14 cellular contexts compared by ENCODE assay signal in the genomic region with DNA sequence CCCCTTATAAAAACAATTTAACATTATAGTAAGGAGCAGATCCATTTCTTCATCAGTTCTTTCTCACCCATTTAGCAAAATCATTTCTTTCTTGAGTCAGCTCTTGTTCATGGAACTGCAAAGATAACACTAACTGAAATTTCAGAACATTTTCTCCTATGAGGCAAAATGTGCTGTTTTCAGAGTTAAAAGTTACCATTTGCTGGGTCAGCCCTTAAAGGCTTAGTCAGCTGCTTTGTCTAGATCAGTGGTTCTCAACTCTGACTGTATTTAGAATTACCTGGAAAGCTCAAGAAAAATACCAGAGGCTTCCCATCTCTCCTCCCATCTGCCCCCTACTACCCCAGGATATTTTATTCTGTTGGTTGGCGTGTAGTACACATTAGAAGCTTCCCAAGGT. TPM values are rescaled to one million over a fixed set of nuclear protein-coding genes. Genes with fewer than 3 reads are reported as not detected.
DNase-seq lines count a peak whose midpoint lies in the region; ATAC-seq and TF ChIP-seq lines count a peak whose summit lies in the region.
"Had no signal": no experiment of that assay in that cellular context is flagged by ENCODE, and none has a peak within 500 bp of the region (broad histone marks: within the 10 kb centered on the region; RNA-seq: fewer than 3 reads in every experiment).

No MANE protein-coding gene starts in this region.

- no peak overlapping the region for H2BK12ac ChIP-seq in trophoblast cell (ENCODE audit: low read length)

- no peaks in the 10 kb centered on the region for H3K79me1 ChIP-seq in trophoblast cell (ENCODE audit: low read length)

- ATAC-seq in RWPE2 (ENCODE audit: low read depth) = no peak; the same call in 2 of the 3 replicates
- no peak for ATAC-seq in left cardiac atrium

- H2BK120ac ChIP-seq in trophoblast cell (ENCODE audit: insufficient read depth, low read length, poor library complexity) = no peak overlapping the region

- H3K9me3 ChIP-seq in RWPE2 (ENCODE audit: severe bottlenecking) (no peaks in the 10 kb centered on the region), mammary epithelial cell (replicated peaks; ENCODE audit: insufficient read depth, low read length) (no peaks in the 10 kb centered on the region), trophoblast cell (ENCODE audit: insufficient read depth, low read depth, low read length) (no peaks in the 10 kb centered on the region)
- H3K9me3 ChIP-seq: Peyer's patch had no signal

- peaks cover 83% of the 10 kb centered on the region for H3K36me3 Mint-ChIP-seq in activated CD4-positive, alpha-beta T cell treated with anti-CD3 and anti-CD28 coated beads, Interleukin-2, amount 10 ng/mL, durations not matched to agents 7 days and 5 days (ENCODE audit: low read depth)
- peaks cover 47% of the 10 kb centered on the region for H3K36me3 Mint-ChIP-seq in osteocyte (ENCODE audit: unreplicated experiment)

- dilution Hi-C loops in mammary epithelial cell (cut with HindIII; ENCODE audit: low sequenced_read_pairs) = no loop called here

- H3K4me3 Mint-ChIP-seq in activated CD4-positive, alpha-beta T cell treated with anti-CD3 and anti-CD28 coated beads, Interleukin-2, amount 10 ng/mL, durations not matched to agents 7 days and 5 days = no peak overlapping the region
- H3K4me3 Mint-ChIP-seq in osteocyte (ENCODE audit: unreplicated experiment) = no peak overlapping the region
- H3K4me3 Mint-ChIP-seq: memory B cell had no signal

- no peak overlapping the region for H3K23ac ChIP-seq in trophoblast cell (ENCODE audit: low read length)

- H2BK5ac ChIP-seq in trophoblast cell (ENCODE audit: low read depth, low read length, poor library complexity) = no peak overlapping the region

- H3K9ac ChIP-seq in mammary epithelial cell (ENCODE audit: insufficient read depth, low read length) (no peak overlapping the region), trophoblast cell (ENCODE audit: low read length) (no peak overlapping the region)

- no peaks in the 10 kb centered on the region for H3K27me3 Mint-ChIP-seq in activated CD4-positive, alpha-beta T cell treated with anti-CD3 and anti-CD28 coated beads, Interleukin-2, amount 10 ng/mL, durations not matched to agents 7 days and 5 days
- H3K27me3 Mint-ChIP-seq in osteocyte (ENCODE audit: unreplicated experiment) = no peaks in the 10 kb centered on the region
- H3K27me3 Mint-ChIP-seq: memory B cell had no signal

- 100% methylated on average over 1 of the region's 1 CpG for WGBS in mammary epithelial cell (ENCODE audit: low coverage, missing lambda C conversion rate)
- WGBS in trophoblast cell (ENCODE audit: extremely low coverage, insufficient coverage, insufficient read length) = no CpG with 5 or more reads among the region's 1 CpG

- H3K4me2 ChIP-seq in mammary epithelial cell (ENCODE audit: insufficient read depth, low read depth, low read length) (no peak overlapping the region), trophoblast cell (ENCODE audit: low read length) (no peak overlapping the region)

- H3K36me3 ChIP-seq in RWPE2 (ENCODE audit: low read depth) = peaks cover 84% of the 10 kb centered on the region
- peaks cover 31% of the 10 kb centered on the region for H3K36me3 ChIP-seq in mammary epithelial cell (ENCODE audit: insufficient read depth, low read length)
- H3K36me3 ChIP-seq in trophoblast cell (ENCODE audit: control insufficient read depth in 1 of 2, insufficient read depth in 2 of 2, low read length in 2 of 2) = peaks cover 21 to 54% of the 10 kb centered on the region in 2 experiments

- H3K79me2 ChIP-seq in mammary epithelial cell (ENCODE audit: insufficient read depth, low read length) (peaks cover 40% of the 10 kb centered on the region), trophoblast cell (ENCODE audit: control insufficient read depth, insufficient read depth, low read length, poor library complexity) (no peaks in the 10 kb centered on the region)

- peaks cover 2% of the 10 kb centered on the region for H3K9me3 Mint-ChIP-seq in activated CD4-positive, alpha-beta T cell treated with anti-CD3 and anti-CD28 coated beads, Interleukin-2, amount 10 ng/mL, durations not matched to agents 7 days and 5 days
- no peaks in the 10 kb centered on the region for H3K9me3 Mint-ChIP-seq in osteocyte (ENCODE audit: unreplicated experiment)
- H3K9me3 Mint-ChIP-seq: memory B cell had no signal

- H4K12ac ChIP-seq in trophoblast cell (ENCODE audit: low read depth, low read length) = no peak overlapping the region

- no peak overlapping the region for H2AK5ac ChIP-seq in trophoblast cell (ENCODE audit: low read length)

- CTCF ChIA-PET in activated CD4-positive, alpha-beta T cell treated with anti-CD3 and anti-CD28 coated beads, Interleukin-2, amount 10 ng/mL, durations not matched to agents 7 days and 5 days (lab: Charles Lee) = interaction anchor here (1.2 to 2.1 kb wide), 2 partner anchors 8 to 10 kb away, joined by 3 to 5 read pairs; no protein-coding TSS in a partner anchor
- CTCF ChIA-PET in mammary epithelial cell (lab: Charles Lee; ENCODE audit: low non-redundant PET) = no interaction called here

- H3K27ac Mint-ChIP-seq in activated CD4-positive, alpha-beta T cell treated with anti-CD3 and anti-CD28 coated beads, Interleukin-2, amount 10 ng/mL, durations not matched to agents 7 days and 5 days = peak overlapping the region; percentile 76
- peak overlapping the region; percentile 58 for H3K27ac Mint-ChIP-seq in osteocyte (ENCODE audit: unreplicated experiment)
- H3K27ac Mint-ChIP-seq: memory B cell had no signal

- BruUV-seq in mammary epithelial cell (replicated peaks; lab: Mats Ljungman, UMichigan) = no TSS peak

- POLR2A ChIA-PET in activated CD4-positive, alpha-beta T cell treated with anti-CD3 and anti-CD28 coated beads, Interleukin-2, amount 10 ng/mL, durations not matched to agents 7 days and 5 days (lab: Charles Lee) = no interaction called here

- in situ Hi-C loops in mammary epithelial cell (cut with MboI; ENCODE audit: low sequenced_read_pairs in 2 of 2) = no loop called here

- DNase-seq in activated CD4-positive, alpha-beta T cell treated with anti-CD3 and anti-CD28 coated beads, Interleukin-2, amount 10 ng/mL, durations not matched to agents 7 days and 5 days = no peak
- no peak for DNase-seq in activated CD4-positive, alpha-beta T cell treated with anti-CD3 and anti-CD28 coated beads for 4 hours
- DNase-seq in RWPE2 (ENCODE audit: low spot score) = no peak
- DNase-seq in mammary epithelial cell = no peak
- no peak for DNase-seq in osteocyte (ENCODE audit: extremely low spot score, unreplicated experiment)
- no peak for DNase-seq in coronary artery (ENCODE audit: low spot score)
- no peak for DNase-seq in trophoblast cell
- no peak for DNase-seq in left cardiac atrium
- DNase-seq: NCI-H1694, NCI-H526, occipital lobe, Peyer's patch, small intestine had no signal

- no peaks in the 10 kb centered on the region for H4K20me1 ChIP-seq in mammary epithelial cell (ENCODE audit: insufficient read depth, low read length)

- no peak overlapping the region for H4K91ac ChIP-seq in trophoblast cell (ENCODE audit: low read depth, low read length)

- H3K4me1 ChIP-seq in RWPE2 (ENCODE audit: insufficient read depth, poor library complexity, severe bottlenecking) (peaks cover 9% of the 10 kb centered on the region), mammary epithelial cell (ENCODE audit: insufficient read depth, low read length) (peaks cover 28% of the 10 kb centered on the region), trophoblast cell (ENCODE audit: control insufficient read depth in 1 of 2, insufficient read depth in 2 of 2, low read length in 2 of 2) (no peaks in the 10 kb centered on the region)
- H3K4me1 ChIP-seq: Peyer's patch had no signal

- no peak overlapping the region for H3K14ac ChIP-seq in trophoblast cell (ENCODE audit: low read length)

- H3K27me3 ChIP-seq in RWPE2 (ENCODE audit: insufficient read depth, poor library complexity, severe bottlenecking) = no peaks in the 10 kb centered on the region
- H3K27me3 ChIP-seq in mammary epithelial cell (ENCODE audit: insufficient read depth, low read length) = no peaks in the 10 kb centered on the region
- no peaks in the 10 kb centered on the region for H3K27me3 ChIP-seq in trophoblast cell (ENCODE audit: insufficient read depth, low read length)
- H3K27me3 ChIP-seq: Peyer's patch had no signal

- H3K18ac ChIP-seq in trophoblast cell (ENCODE audit: low read length) = no peak overlapping the region

- H3K4me1 Mint-ChIP-seq in activated CD4-positive, alpha-beta T cell treated with anti-CD3 and anti-CD28 coated beads, Interleukin-2, amount 10 ng/mL, durations not matched to agents 7 days and 5 days = peaks cover 27% of the 10 kb centered on the region
- H3K4me1 Mint-ChIP-seq in osteocyte (ENCODE audit: unreplicated experiment) = peaks cover 10% of the 10 kb centered on the region
- H3K4me1 Mint-ChIP-seq: memory B cell had no signal

- no peak overlapping the region for H3K4me3 ChIP-seq in RWPE2 (ENCODE audit: severe bottlenecking)
- no peak overlapping the region for H3K4me3 ChIP-seq in mammary epithelial cell (replicated peaks in 1 of 3; ENCODE audit: insufficient read depth in 1 of 3, low read depth in 2 of 3, low read length in 3 of 3)
- no peak overlapping the region for H3K4me3 ChIP-seq in coronary artery
- H3K4me3 ChIP-seq in trophoblast cell (ENCODE audit: low read depth, low read length) = no peak overlapping the region
- H3K4me3 ChIP-seq: Peyer's patch had no signal

- TF ChIP-seq CTCF in RWPE2 (IDR thresholded peaks at IDR 0.05; ENCODE audit: poor library complexity, severe bottlenecking) = no peak
- no peak for TF ChIP-seq CTCF in mammary epithelial cell (conservative IDR thresholded peaks at IDR 0.05 in 1 of 2, IDR thresholded peaks at IDR 0.05 in 1 of 2; ENCODE audit: extremely low read depth in 1 of 2, insufficient read depth in 1 of 2, low read depth in 1 of 2, low read length in 2 of 2)
- no peak for TF ChIP-seq CTCF in osteocyte (IDR thresholded peaks at IDR 0.05)
- TF ChIP-seq CTCF in coronary artery (IDR thresholded peaks at IDR 0.05) = no peak

- no peak overlapping the region for H4K8ac ChIP-seq in trophoblast cell (ENCODE audit: low read depth, low read length)

- intact Hi-C loops in mammary epithelial cell (cut with micrococcal nuclease) = no loop called here
- intact Hi-C loops in left cardiac atrium (cut with DNase I) = no loop called here

- no peak overlapping the region for H3K4ac ChIP-seq in trophoblast cell (ENCODE audit: low read depth, low read length)

- no peak overlapping the region for H2AFZ ChIP-seq in mammary epithelial cell (ENCODE audit: low read depth, low read length)
- no peak overlapping the region for H2AFZ ChIP-seq in trophoblast cell (ENCODE audit: insufficient read depth, low read length, poor library complexity)

- H3K27ac ChIP-seq in RWPE2 (ENCODE audit: poor library complexity, severe bottlenecking) (peak overlapping the region; percentile 69), mammary epithelial cell (ENCODE audit: insufficient read depth, low read depth, low read length) (peak overlapping the region; percentile 67), coronary artery (no peak overlapping the region), trophoblast cell (ENCODE audit: low read depth, low read length) (no peak overlapping the region)
- H3K27ac ChIP-seq: Peyer's patch had no signal

RNA-seq across cellular contexts. Expression of gene METTL13, which starts 12.2 kb away (rescaled TPM):
- 10 to 100 TPM; 40.0 to 40.5 TPM for total RNA-seq in activated CD4-positive, alpha-beta T cell treated with anti-CD3 and anti-CD28 coated beads, Interleukin-2, amount 10 ng/mL, durations not matched to agents 7 days and 5 days
- total RNA-seq in mammary epithelial cell (10 to 100 TPM; 21.5 to 31.6 TPM), osteocyte (22.0 and 30.6 TPM in 2 replicates), left cardiac atrium (10 to 100 TPM; 13.0 to 16.2 TPM)
- polyA plus RNA-seq in mammary epithelial cell = 39.8 TPM
- polyA minus RNA-seq in mammary epithelial cell = 69.8 TPM
- polyA plus RNA-seq in trophoblast cell (2013) = 12.7 TPM in 2 replicates

RNA-seq across cellular contexts. Expression of gene DNM3, which starts 47.6 kb away (rescaled TPM):
- total RNA-seq in activated CD4-positive, alpha-beta T cell treated with anti-CD3 and anti-CD28 coated beads, Interleukin-2, amount 10 ng/mL, durations not matched to agents 7 days and 5 days = 1 to 10 TPM; 2.1 TPM
- total RNA-seq in mammary epithelial cell (1 to 10 TPM; 3.0 to 6.4 TPM), osteocyte (3.4 and 3.7 TPM in 2 replicates), left cardiac atrium (1 to 10 TPM; 1.1 to 2.8 TPM)
- polyA plus RNA-seq in mammary epithelial cell = 3.1 TPM
- polyA minus RNA-seq in mammary epithelial cell = 8.0 TPM
- polyA plus RNA-seq in trophoblast cell (2013) = 0.44 and 0.53 TPM in 2 replicates

RNA-seq across cellular contexts. Expression of gene VAMP4, which starts 51.8 kb away (rescaled TPM):
- total RNA-seq in activated CD4-positive, alpha-beta T cell treated with anti-CD3 and anti-CD28 coated beads, Interleukin-2, amount 10 ng/mL, durations not matched to agents 7 days and 5 days = 10 to 100 TPM; 14.7 to 16.1 TPM
- total RNA-seq in mammary epithelial cell (10 to 100 TPM in 1 of 2 donors, 1 to 10 TPM in 1; 6.7 to 13.8 TPM), osteocyte (11.4 and 14.5 TPM in 2 replicates), left cardiac atrium (1 to 10 TPM; 9.0 to 9.5 TPM)
- 2.7 TPM for polyA plus RNA-seq in mammary epithelial cell
- 3.4 TPM for polyA minus RNA-seq in mammary epithelial cell
- polyA plus RNA-seq in trophoblast cell (2013) = 3.7 and 4.1 TPM in 2 replicates

Comparison
In these comparisons a context has a peak if more than half of its experiments do, and no peak if none do; other contexts are left out.
1. H3K27ac ChIP-seq: peak in RWPE2 (single experiment) and mammary epithelial cell (single experiment); none in coronary artery (0 of 2) and trophoblast cell (single experiment).